Comparison of ENCODE assay signal across 32 cellular contexts in genomic region chr4:136763844-136764446, GRCh38.
A peak's percentile ranks its signal among the peaks of the same experiment; 100 is the strongest.
DNase-seq lines count a peak whose midpoint lies in the region; ATAC-seq, FAIRE-seq and TF ChIP-seq lines count a peak whose summit lies in the region.
"Had no signal": no experiment of that assay in that cellular context is flagged by ENCODE, and none has a peak within 500 bp of the region (broad histone marks: within the 10 kb centered on the region; RNA-seq: fewer than 3 reads in every experiment).

No MANE protein-coding gene starts in this region.

- peaks cover 16% of the 10 kb centered on the region for H3K4me1 ChIP-seq in DND-41 (ENCODE audit: insufficient read depth, low read length)
- no peaks in the 10 kb centered on the region for H3K4me1 ChIP-seq in osteoblast (ENCODE audit: insufficient read depth, low read length)
- H3K4me1 ChIP-seq: Caco-2 had no signal

- FAIRE-seq in D721Med (lab: Jason Lieb, UNC) = no peak
- FAIRE-seq: GM12892, GM19239, HTR-8/SVneo had no signal

- H3K27me3 ChIP-seq in DND-41 (ENCODE audit: insufficient read depth, low read length, poor library complexity) (no peaks in the 10 kb centered on the region), osteoblast (ENCODE audit: insufficient read depth, low read length) (no peaks in the 10 kb centered on the region)

- H3K79me2 ChIP-seq in DND-41 (ENCODE audit: insufficient read depth, low read length) (no peaks in the 10 kb centered on the region), osteoblast (ENCODE audit: insufficient read depth, low read length) (no peaks in the 10 kb centered on the region)

- no peaks in the 10 kb centered on the region for H3K9me3 ChIP-seq in DND-41 (ENCODE audit: insufficient read depth, low read length, severe bottlenecking)
- no peaks in the 10 kb centered on the region for H3K9me3 ChIP-seq in osteoblast (ENCODE audit: low read depth, low read length)
- H3K9me3 ChIP-seq: Caco-2, HAP-1 had no signal

- no peak overlapping the region; the same call in 1 of the 2 replicates for H3K27ac ChIP-seq in DND-41 (ENCODE audit: low read length)
- no peak overlapping the region for H3K27ac ChIP-seq in osteoblast (ENCODE audit: low read depth, low read length)
- H3K27ac ChIP-seq: 22Rv1, C4-2B, RWPE1 had no signal

- H4K20me1 ChIP-seq in DND-41 (ENCODE audit: insufficient read depth, low read length) = no peaks in the 10 kb centered on the region
- no peaks in the 10 kb centered on the region for H4K20me1 ChIP-seq in osteoblast (ENCODE audit: insufficient read depth, low read length)

- POLR2A ChIA-PET in WTC11 (lab: Charles Lee) = no interaction called here

- H3K27ac Mint-ChIP-seq in WTC11 = 0 out of 2 replicates have a peak overlapping the region, but pooled peaks have one; percentile 12
- H3K27ac Mint-ChIP-seq: B cell; CD8-positive, alpha-beta T cell; HFFc6 had no signal

- H2AFZ ChIP-seq in DND-41 (ENCODE audit: low read depth, low read length) = peak overlapping the region; percentile 47
- no peak overlapping the region for H2AFZ ChIP-seq in osteoblast (ENCODE audit: low read length)

- no peaks in the 10 kb centered on the region for H3K27me3 Mint-ChIP-seq in WTC11 (ENCODE audit: low read depth)
- H3K27me3 Mint-ChIP-seq: B cell had no signal

- H3K4me3 Mint-ChIP-seq in WTC11 = no peak overlapping the region
- H3K4me3 Mint-ChIP-seq: B cell; CD8-positive, alpha-beta T cell; HFFc6 had no signal

- H3K4me1 Mint-ChIP-seq in WTC11 = peaks cover 17% of the 10 kb centered on the region
- H3K4me1 Mint-ChIP-seq: B cell had no signal

- H3K9me3 Mint-ChIP-seq in WTC11 = peaks cover 13% of the 10 kb centered on the region

- ATAC-seq in DND-41 (ENCODE audit: insufficient read depth, low read depth) (peak; percentile 86), WTC11 (peak; percentile 69)
- ATAC-seq: CD8-positive, alpha-beta T cell; Panc1 had no signal

- no peak overlapping the region for H3K4me3 ChIP-seq in DND-41 (ENCODE audit: low read depth in 1 of 2, low read length in 2 of 2)
- no peak overlapping the region for H3K4me3 ChIP-seq in fibroblast of villous mesenchyme (ENCODE audit: low read depth, low read length)
- H3K4me3 ChIP-seq in osteoblast (ENCODE audit: insufficient read depth, low read length) = no peak overlapping the region
- H3K4me3 ChIP-seq: HAP-1 had no signal

- H3K36me3 ChIP-seq in DND-41 (ENCODE audit: insufficient read depth, low read length) (no peaks in the 10 kb centered on the region), osteoblast (ENCODE audit: insufficient read depth, low read length) (no peaks in the 10 kb centered on the region)
- H3K36me3 ChIP-seq: HAP-1 had no signal

- CTCF ChIA-PET in WTC11 (lab: Charles Lee) = no interaction called here

- H3K36me3 Mint-ChIP-seq in WTC11 = peaks cover 6% of the 10 kb centered on the region; the same call in 1 of the 2 replicates
- H3K36me3 Mint-ChIP-seq: CD8-positive, alpha-beta T cell had no signal

- peak; percentile 27 for DNase-seq in DND-41
- DNase-seq in WTC11 (ENCODE audit: low spot score) = no peak
- DNase-seq in fibroblast of villous mesenchyme (ENCODE audit: low read depth) = peak; percentile 3
- DNase-seq in osteoblast (ENCODE audit: insufficient read length, low spot score, missing footprints) = peak; percentile 11
- DNase-seq in stimulated activated CD8-positive, alpha-beta memory T cell treated with anti-CD3 and anti-CD28 coated beads, Interleukin-4, amount 100 ng/mL, for 48 hours = no peak
- no peak for DNase-seq in activated naive CD4-positive, alpha-beta T cell treated with anti-CD3 and anti-CD28 coated beads, Interleukin-2, amount 50 U/mL, for 16 hours
- DNase-seq in D721Med (ENCODE audit: insufficient read length, low spot score) = no peak
- DNase-seq: Caco-2; CD8-positive, alpha-beta T cell; DMS 273 treated with DMSO at 0.1 percent for 48 hours; DMS79; GF-D8; HFFc6; KBM-7; MV-4-11; NCI-H1105 treated with DMSO at 0.1 percent for 48 hours; NCI-H146; NCI-H1930; NCI-H446; NCI-H524 treated with DMSO at 0.1 percent for 48 hours; NCI-H82; NK-92 treated with Interleukin-12 subunit alpha and Interleukin-12 subunit beta, amount 100 ng/mL, for 24 hours; SHP77 treated with DMSO at 0.1 percent for 48 hours had no signal

- no peak overlapping the region for H3K4me2 ChIP-seq in DND-41 (ENCODE audit: insufficient read depth, low read length)
- H3K4me2 ChIP-seq in osteoblast (ENCODE audit: insufficient read depth, low read length) = no peak overlapping the region

- TF ChIP-seq CTCF in DND-41 (IDR thresholded peaks at IDR 0.05; ENCODE audit: borderline replicate concordance, extremely low read depth, low read length, poor library complexity, severe bottlenecking) = no peak
- TF ChIP-seq CTCF in WTC11 (IDR thresholded peaks at IDR 0.05) = no peak
- TF ChIP-seq CTCF in fibroblast of villous mesenchyme (IDR thresholded peaks at IDR 0.05; ENCODE audit: insufficient read depth, low read depth, low read length) = no peak
- TF ChIP-seq CTCF in osteoblast (IDR thresholded peaks at IDR 0.05; ENCODE audit: extremely low read depth, low read depth, low read length) = no peak
- TF ChIP-seq CTCF in D721Med (IDR thresholded peaks at IDR 0.05; ENCODE audit: insufficient read depth, missing control alignments) = no peak

- H3K9ac ChIP-seq in DND-41 (ENCODE audit: low read depth, low read length) = no peak overlapping the region

TF ChIP-seq in WTC11, 78 proteins besides CTCF, POLR2A, EP300 and RAD21 (continues in another document):
- TF ChIP-seq SMAD3 (CRISPR knock-in tag; IDR thresholded peaks at IDR 0.05; ENCODE audit: borderline replicate concordance) = no peak
- no peak for TF ChIP-seq RELA (CRISPR knock-in tag; IDR thresholded peaks at IDR 0.05; ENCODE audit: borderline replicate concordance)
- no peak for TF ChIP-seq SMAD4 (CRISPR knock-in tag; IDR thresholded peaks at IDR 0.05)
- no peak for TF ChIP-seq EMX1 (CRISPR knock-in tag; IDR thresholded peaks at IDR 0.05)
- TF ChIP-seq USF2 (CRISPR knock-in tag; IDR thresholded peaks at IDR 0.05) = no peak
- no peak for TF ChIP-seq ZNF532 (CRISPR knock-in tag; IDR thresholded peaks at IDR 0.05; ENCODE audit: borderline replicate concordance)
- no peak for TF ChIP-seq GTF2I (CRISPR knock-in tag; conservative IDR thresholded peaks at IDR 0.05)
- TF ChIP-seq ZNF219 (CRISPR knock-in tag; IDR thresholded peaks at IDR 0.05; ENCODE audit: borderline replicate concordance) = no peak
- TF ChIP-seq ZBTB21 (CRISPR knock-in tag; IDR thresholded peaks at IDR 0.05; ENCODE audit: borderline replicate concordance) = no peak
- no peak for TF ChIP-seq ERG (CRISPR knock-in tag; IDR thresholded peaks at IDR 0.05)
- no peak for TF ChIP-seq JAZF1 (CRISPR knock-in tag; IDR thresholded peaks at IDR 0.05)

Comparison
In these comparisons a context has a peak if more than half of its experiments do, and no peak if none do; other contexts are left out.
1. DNase-seq: peak in DND-41 (single experiment), fibroblast of villous mesenchyme (single experiment) and osteoblast (single experiment); none in WTC11 (single experiment), stimulated activated CD8-positive, alpha-beta memory T cell treated with anti-CD3 and anti-CD28 coated beads, Interleukin-4, amount 100 ng/mL, for 48 hours (single experiment), activated naive CD4-positive, alpha-beta T cell treated with anti-CD3 and anti-CD28 coated beads, Interleukin-2, amount 50 U/mL, for 16 hours (single experiment) and D721Med (single experiment).